8 cellular contexts compared by ENCODE assay signal in the genomic region with DNA sequence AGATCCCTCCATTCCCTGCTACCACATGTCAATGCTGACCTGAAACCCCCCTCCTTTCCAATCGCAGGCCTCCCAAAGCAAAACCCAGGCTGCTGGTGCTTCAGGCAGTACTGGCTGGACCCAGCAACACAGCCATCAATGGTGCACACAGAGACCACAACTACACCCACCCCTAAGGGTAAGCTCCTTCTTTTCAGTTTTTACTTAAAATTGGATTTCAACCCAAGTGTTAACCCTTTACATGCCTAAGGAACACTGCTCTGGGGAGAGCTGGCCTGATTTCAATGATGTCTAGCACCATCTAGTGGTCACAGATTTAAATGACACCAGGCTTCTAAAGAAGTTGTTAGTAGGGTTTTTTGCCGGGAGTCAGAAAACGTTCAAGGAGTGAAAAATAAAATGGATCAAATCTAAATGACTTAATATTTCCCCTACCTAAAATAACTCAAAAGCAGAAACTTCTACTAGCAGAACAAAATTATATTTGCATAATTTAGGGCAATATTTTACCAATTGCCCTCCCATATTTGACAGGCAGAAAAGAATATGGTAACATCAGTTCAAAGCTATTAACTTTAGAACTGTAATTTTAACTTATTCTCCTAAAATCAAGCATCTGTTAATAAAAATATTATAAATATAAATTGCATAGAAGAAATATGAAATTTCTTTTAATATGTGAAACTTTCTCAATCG. TPM values are rescaled to one million over a fixed set of nuclear protein-coding genes. Genes with fewer than 3 reads are reported as not detected.
DNase-seq lines count a peak whose midpoint lies in the region; TF ChIP-seq lines count a peak whose summit lies in the region.

No MANE protein-coding gene starts in this region.

- H3K36me3 ChIP-seq in cardiac muscle cell (peaks cover 4% of the 10 kb centered on the region), vagina (peaks cover 0 to 14% of the 10 kb centered on the region in 2 donors)

- no peaks in the 10 kb centered on the region for H3K9me3 ChIP-seq in cardiac muscle cell (ENCODE audit: low read depth)
- no peaks in the 10 kb centered on the region for H3K9me3 ChIP-seq in vagina

- H3K27ac ChIP-seq in cardiac muscle cell (no peak overlapping the region), vagina (no peak overlapping the region)

- intact Hi-C loops in cardiac septum (cut with DNase I) (loop anchor here (5.0 to 10.0 kb wide), 2 partner anchors 687 to 815 kb away; no protein-coding TSS in a partner anchor), vagina (cut with DNase I) (loop anchor here (10.0 kb wide), 1 partner anchor 1373 kb away; no protein-coding TSS in a partner anchor)

- H3K27me3 ChIP-seq in cardiac muscle cell (no peaks in the 10 kb centered on the region), vagina (no peaks in the 10 kb centered on the region)

- H3K4me3 ChIP-seq in cardiac muscle cell (no peak overlapping the region), vagina (no peak overlapping the region)
- H3K4me3 ChIP-seq in Jurkat, Clone E6-1 (ENCODE audit: low read length): no peak overlapping the region

- peaks cover 11% of the 10 kb centered on the region for H3K4me1 ChIP-seq in cardiac muscle cell (ENCODE audit: low read depth)
- H3K4me1 ChIP-seq in vagina: no peaks in the 10 kb centered on the region

- DNase-seq in cardiac muscle cell (ENCODE audit: low read depth in 1 of 2, low spot score in 1 of 2) (peak; percentile 64 to 66), cardiac septum (ENCODE audit: low spot score) (no peak), OCI-M2 (lab: John Stamatoyannopoulos, UW; ENCODE audit: unreplicated experiment) (peak; percentile 6), left kidney (ENCODE audit: low read depth, low spot score) (peak; percentile 76), vagina (ENCODE audit: extremely low spot score in 2 of 2) (no peak), NCI-H128 (lab: John Stamatoyannopoulos, UW; ENCODE audit: unreplicated experiment) (no peak)
- peak; percentile 51 for DNase-seq in Jurkat, Clone E6-1 (ENCODE audit: low read depth, low spot score)
- peak; percentile 31 for DNase-seq in central memory CD4-positive, alpha-beta T cell

- no peak for TF ChIP-seq POLR2A in vagina (IDR thresholded peaks at IDR 0.05)

- peak; percentile 71 for TF ChIP-seq CTCF in cardiac muscle cell (IDR thresholded peaks at IDR 0.05; ENCODE audit: low read depth, low read length)
- TF ChIP-seq CTCF in vagina (IDR thresholded peaks at IDR 0.05): peak; percentile 54 to 65 (median 64)

RNA-seq across cellular contexts. Expression of a gene that starts 24.6 kb away (rescaled TPM):
- total RNA-seq in cardiac muscle cell: 91.2 and 94.5 TPM in 2 replicates
- 35.5 and 47.4 TPM in 2 replicates for polyA plus RNA-seq in cardiac muscle cell
- total RNA-seq in cardiac septum: 39.5 TPM
- 59.7 TPM for polyA plus RNA-seq in Jurkat, Clone E6-1 (2012; ENCODE audit: insufficient read depth, insufficient read length)
- total RNA-seq in vagina: 44.7 TPM

RNA-seq across cellular contexts. Expression of a gene that starts 59.8 kb away (rescaled TPM):
- total RNA-seq in cardiac muscle cell: 184 and 229 TPM in 2 replicates
- 179 and 196 TPM in 2 replicates for polyA plus RNA-seq in cardiac muscle cell
- total RNA-seq in cardiac septum: 111 TPM
- 169 TPM for polyA plus RNA-seq in Jurkat, Clone E6-1 (2012; ENCODE audit: insufficient read depth, insufficient read length)
- 81.3 TPM for total RNA-seq in vagina

Comparison
In these comparisons a context has a peak if more than half of its experiments do, and no peak if none do; other contexts are left out.
1. DNase-seq: peak in cardiac muscle cell (2 of 2), Jurkat, Clone E6-1 (single experiment), OCI-M2 (single experiment), central memory CD4-positive, alpha-beta T cell (single experiment) and left kidney (single experiment); none in cardiac septum (single experiment), vagina (0 of 2) and NCI-H128 (single experiment).